ENCODE assay signal across 20 cellular contexts in the genomic region with DNA sequence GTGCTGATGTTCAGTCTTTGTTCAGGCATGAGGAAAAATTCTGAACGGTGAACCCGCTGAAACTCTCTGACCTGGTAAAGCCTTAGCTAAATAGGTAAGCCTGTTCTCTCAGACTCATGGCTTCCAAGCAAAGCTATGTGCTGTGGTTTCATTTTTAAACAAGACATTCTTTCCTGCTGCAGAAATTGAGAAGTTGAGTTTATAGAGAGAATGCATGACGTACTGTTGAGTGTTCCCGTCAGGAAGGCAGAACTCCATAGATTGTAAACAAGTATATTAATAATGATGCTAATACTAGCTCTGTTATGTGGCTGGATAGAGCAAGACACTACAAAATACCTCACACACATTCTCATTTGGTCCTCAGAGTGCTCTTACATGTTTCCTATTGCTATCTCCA.
"Had no signal": no experiment of that assay in that cellular context is flagged by ENCODE, and none has a peak within 500 bp of the region (broad histone marks: within the 10 kb centered on the region; RNA-seq: fewer than 3 reads in every experiment).

No MANE protein-coding gene starts in this region.

- H3K27ac ChIP-seq: SJSA1, SK-N-MC had no signal

- H3K27me3 ChIP-seq: MG63, SJSA1 had no signal

- H3K9me3 ChIP-seq: MG63, SJSA1 had no signal

- DNase-seq: Karpas-422, KG1, MG63, NCI-H1092 treated with DMSO at 0.1 percent for 48 hours, NCI-H1436, NCI-H187, NCI-H2029, NCI-H2081 treated with DMSO at 0.1 percent for 48 hours, NCI-H2171, NCI-H226, NCI-H446, NCI-H510A, NCI-H524 treated with DMSO at 0.1 percent for 48 hours, NCI-H69, NCI-H774, Right ventricle myocardium superior, RPMI8226, SIG-M5 had no signal

- H3K4me1 ChIP-seq: SJSA1 had no signal

- H3K4me3 ChIP-seq: MG63, SJSA1, SK-N-MC had no signal

- H3K36me3 ChIP-seq: MG63, SJSA1 had no signal
